Comparison of ENCODE assay signal across 1 cellular context in genomic region chr5:132777209-132778069, GRCh38.
TF ChIP-seq lines count a peak whose summit lies in the region.

Gene SEPTIN8, minus strand, starts transcription at chr5:132777239. Its CDS starts 102 bp downstream, at chr5:132777137.

TF ChIP-seq in K562, 482 proteins besides CTCF, POLR2A, EP300 and RAD21 (continued from another document and continues in another):
- TF ChIP-seq IRF1 (CRISPR knock-in tag; IDR thresholded peaks at IDR 0.05; ENCODE audit: borderline replicate concordance) = no peak
- peak in 1 of 2 experiments; percentile 79; a peak in 2 of 4 replicates for TF ChIP-seq ZNF639 (CRISPR knock-in tag; conservative IDR thresholded peaks at IDR 0.05 in 1 of 2, IDR thresholded peaks at IDR 0.05 in 1 of 2)
- TF ChIP-seq RBM25 (IDR thresholded peaks at IDR 0.05; ENCODE audit: low read depth, low read length, severe bottlenecking) = no peak
- no peak for TF ChIP-seq MITF (IDR thresholded peaks at IDR 0.05)
- TF ChIP-seq ZNF561 (CRISPR knock-in tag; conservative IDR thresholded peaks at IDR 0.05) = no peak
- TF ChIP-seq RBM14 (IDR thresholded peaks at IDR 0.05; ENCODE audit: borderline replicate concordance, insufficient read depth, low read depth, low read length) = no peak
- TF ChIP-seq USF1 (CRISPR knock-in tag; IDR thresholded peaks at IDR 0.05) = no peak
- no peak for TF ChIP-seq PHTF2 (CRISPR knock-in tag; IDR thresholded peaks at IDR 0.05)
- no peak for TF ChIP-seq THRA (IDR thresholded peaks at IDR 0.05)
- TF ChIP-seq ZFX (CRISPR knock-in tag; IDR thresholded peaks at IDR 0.05) = peak; percentile 71
- no peak for TF ChIP-seq FOXJ2 (tag; IDR thresholded peaks at IDR 0.05)
- no peak for TF ChIP-seq SRSF1 (IDR thresholded peaks at IDR 0.05; ENCODE audit: low read depth, low read length)
- TF ChIP-seq SP2 (IDR thresholded peaks at IDR 0.05; ENCODE audit: extremely low read depth, low read depth, low read length, poor library complexity, severe bottlenecking) = no peak
- no peak for TF ChIP-seq CREM (IDR thresholded peaks at IDR 0.05; ENCODE audit: low read depth)
- 0 out of 2 replicates have a peak, but pooled peaks have one; percentile 38 for TF ChIP-seq FOXK1 (CRISPR knock-in tag; IDR thresholded peaks at IDR 0.05; ENCODE audit: borderline replicate concordance)
- peak; percentile 53 for TF ChIP-seq TAF1 (IDR thresholded peaks at IDR 0.05; ENCODE audit: control insufficient read depth, extremely low read depth, insufficient read depth, low read length, severe bottlenecking)
- TF ChIP-seq BHLHE40 (IDR thresholded peaks at IDR 0.05; ENCODE audit: low read length) = peak; percentile 13; the same call in 1 of the 2 replicates
- no peak for TF ChIP-seq PCBP2 (IDR thresholded peaks at IDR 0.05; ENCODE audit: low read depth, low read length, poor library complexity, severe bottlenecking)
- TF ChIP-seq KDM5B (IDR thresholded peaks at IDR 0.05; ENCODE audit: insufficient replicate concordance, low read depth, low read length) = peak; percentile 20
- TF ChIP-seq ZNF551 (CRISPR knock-in tag; IDR thresholded peaks at IDR 0.05) = no peak
- peak; percentile 64 for TF ChIP-seq RBFOX2 (IDR thresholded peaks at IDR 0.05; ENCODE audit: low read depth, low read length)
- peak; percentile 87 for TF ChIP-seq HNRNPLL (IDR thresholded peaks at IDR 0.05; ENCODE audit: low read depth, low read length, poor library complexity, severe bottlenecking)
- TF ChIP-seq ZNF347 (CRISPR knock-in tag; IDR thresholded peaks at IDR 0.05; ENCODE audit: low read depth) = no peak
- TF ChIP-seq NCOA1 (IDR thresholded peaks at IDR 0.05; ENCODE audit: low read depth) = no peak
- peak; percentile 40; the same call in 1 of the 2 replicates for TF ChIP-seq ZNF263 (CRISPR knock-in tag; IDR thresholded peaks at IDR 0.05; ENCODE audit: borderline replicate concordance)
- TF ChIP-seq HDAC2 (IDR thresholded peaks at IDR 0.05) = no peak
- TF ChIP-seq JUNB (CRISPR knock-in tag; conservative IDR thresholded peaks at IDR 0.05) = no peak
- peak; percentile 67; the same call in 1 of the 2 replicates for TF ChIP-seq AFF4 (CRISPR knock-in tag; IDR thresholded peaks at IDR 0.05)
- TF ChIP-seq CREB3L1 (IDR thresholded peaks at IDR 0.05; ENCODE audit: borderline replicate concordance, low read depth) = 0 out of 2 replicates have a peak, but pooled peaks have one; percentile 19
- TF ChIP-seq NRF1 (conservative IDR thresholded peaks at IDR 0.05 in 1 of 2, IDR thresholded peaks at IDR 0.05 in 1 of 2) = peak in 1 of 2 experiments; percentile 21; a peak in 1 of 4 replicates
- TF ChIP-seq ZNF707 (CRISPR knock-in tag; conservative IDR thresholded peaks at IDR 0.05) = no peak
- TF ChIP-seq ZNF444 (CRISPR knock-in tag; IDR thresholded peaks at IDR 0.05) = no peak
- 0 out of 2 replicates have a peak, but pooled peaks have one; percentile 15 for TF ChIP-seq FOXP1 (CRISPR knock-in tag; IDR thresholded peaks at IDR 0.05)
- no peak for TF ChIP-seq PRMT5 (CRISPR knock-in tag; IDR thresholded peaks at IDR 0.05)
- TF ChIP-seq ZBTB17 (CRISPR knock-in tag; IDR thresholded peaks at IDR 0.05) = 0 out of 2 replicates have a peak, but pooled peaks have one; percentile 58
- TF ChIP-seq TGIF2 (CRISPR knock-in tag; IDR thresholded peaks at IDR 0.05) = no peak
- TF ChIP-seq MGA (IDR thresholded peaks at IDR 0.05) = peak; percentile 76
